Comparison of ENCODE assay signal across 1 cellular context in the genomic region with DNA sequence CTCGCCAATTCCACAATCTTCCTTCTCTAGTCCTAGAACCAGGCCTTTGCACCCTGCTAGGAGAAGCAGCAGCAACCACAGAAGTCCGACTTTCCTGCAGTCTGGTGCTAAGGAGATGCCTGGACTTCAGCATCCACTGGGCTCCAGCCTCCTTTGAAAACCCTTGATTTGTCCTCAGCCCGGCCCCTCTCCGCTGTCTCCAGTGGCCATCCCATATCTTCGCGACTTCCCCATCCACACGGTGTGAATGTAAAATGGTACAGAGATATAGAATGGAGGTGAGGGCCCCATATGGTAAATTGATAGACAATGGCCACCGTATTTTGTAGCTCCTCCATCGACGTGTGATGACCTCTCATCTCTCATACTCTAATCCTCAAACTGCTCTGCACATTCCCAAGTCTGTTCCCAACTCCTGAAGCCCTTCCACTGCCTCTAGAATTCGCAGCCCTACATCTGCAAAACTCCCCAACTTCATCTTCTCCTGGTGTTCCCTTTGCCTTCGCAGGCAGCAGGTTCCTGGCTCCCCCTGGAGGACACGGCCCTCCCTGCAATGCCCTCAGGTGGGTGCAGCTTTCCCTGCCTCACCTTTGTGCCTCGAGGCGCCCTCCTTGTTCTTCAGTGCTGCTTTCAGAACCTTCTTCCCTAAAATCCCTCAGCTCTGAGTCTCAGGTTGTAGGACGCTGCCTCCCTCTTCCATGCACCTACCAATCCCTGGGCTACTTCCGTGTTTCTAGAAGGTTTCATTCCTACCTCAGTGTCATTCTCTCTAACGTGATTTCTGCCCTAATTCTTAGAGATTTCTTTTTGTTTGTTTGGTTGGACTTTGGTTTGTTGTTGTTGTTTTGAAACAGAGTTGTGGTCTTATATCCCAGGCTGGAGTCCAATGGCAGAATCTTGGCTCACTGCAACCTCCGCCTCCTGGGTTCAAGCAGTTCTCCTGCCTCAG.
TF ChIP-seq lines count a peak whose summit lies in the region.

No MANE protein-coding gene starts in this region.

TF ChIP-seq in SK-N-SH treated with all-trans-retinoic acid at 6 μM for 48 hours, 23 proteins besides CTCF, POLR2A, EP300 and RAD21 (continued from another document):
- TF ChIP-seq OSR1 (CRISPR knock-in tag; IDR thresholded peaks at IDR 0.05) (no peak), ESRRG (CRISPR knock-in tag; IDR thresholded peaks at IDR 0.05) (no peak)
